Comparison of ENCODE assay signal across 8 cellular contexts in genomic region chr2:102806250-102806837, GRCh38. TPM values are rescaled to one million over a fixed set of nuclear protein-coding genes. Genes with fewer than 3 reads are reported as not detected.
DNase-seq lines count a peak whose midpoint lies in the region; ATAC-seq and TF ChIP-seq lines count a peak whose summit lies in the region.

No MANE protein-coding gene starts in this region.

- H3K4me3 Mint-ChIP-seq in CD8-positive, alpha-beta T cell, result no peak overlapping the region

- no peak for ATAC-seq in CD8-positive, alpha-beta T cell
- peak; percentile 83 for ATAC-seq in GM19035 (IDR thresholded peaks at IDR 0.05; ENCODE audit: unreplicated experiment)
- peak; percentile 86 for ATAC-seq in HG03342 (IDR thresholded peaks at IDR 0.05; ENCODE audit: unreplicated experiment)

- no peak for TF ChIP-seq POLR2A in uterus (IDR thresholded peaks at IDR 0.05)

- H3K27ac ChIP-seq in CD8-positive, alpha-beta T cell (ENCODE audit: low read depth, low read length), result no peak overlapping the region
- no peak overlapping the region for H3K27ac ChIP-seq in uterus

- peaks cover 14% of the 10 kb centered on the region for H3K4me1 ChIP-seq in CD8-positive, alpha-beta T cell (ENCODE audit: insufficient read depth, low read length)
- H3K4me1 ChIP-seq in uterus, result no peaks in the 10 kb centered on the region

- peak in 3 of 7 experiments; percentile 8 to 31 (median 12) for DNase-seq in CD8-positive, alpha-beta T cell
- DNase-seq in NCI-H526 treated with DMSO at 0.1 percent for 48 hours (lab: John Stamatoyannopoulos, UW), result peak; percentile 49
- peak; percentile 24 for DNase-seq in activated CD8-positive, alpha-beta memory T cell treated with anti-CD3 and anti-CD28 coated beads, Interleukin-2, amount 50 U/mL, for 4 hours
- DNase-seq in fibroblast of the aortic adventitia (ENCODE audit: low read depth), result peak; percentile 67
- DNase-seq in non-pigmented ciliary epithelial cell (ENCODE audit: low read depth), result peak; percentile 32
- peak; percentile 16 to 48 for DNase-seq in uterus

- peak; percentile 48 for TF ChIP-seq CTCF in CD8-positive, alpha-beta T cell (IDR thresholded peaks at IDR 0.05)
- TF ChIP-seq CTCF in fibroblast of the aortic adventitia (IDR thresholded peaks at IDR 0.05; ENCODE audit: insufficient read depth, low read length) (peak; percentile 87), uterus (IDR thresholded peaks at IDR 0.05) (peak in 3 of 4 experiments; percentile 35 to 48 (median 40))

- H3K4me1 Mint-ChIP-seq in CD8-positive, alpha-beta T cell (ENCODE audit: low read depth), result peaks cover 15% of the 10 kb centered on the region

- H3K4me3 ChIP-seq in CD8-positive, alpha-beta T cell (ENCODE audit: low read depth, low read length), result no peak overlapping the region
- H3K4me3 ChIP-seq in fibroblast of the aortic adventitia (ENCODE audit: low read depth, low read length), result no peak overlapping the region
- no peak overlapping the region for H3K4me3 ChIP-seq in uterus

- H3K36me3 ChIP-seq in CD8-positive, alpha-beta T cell (ENCODE audit: insufficient read depth, low read length), result no peaks in the 10 kb centered on the region
- H3K36me3 ChIP-seq in uterus, result no peaks in the 10 kb centered on the region

- no peaks in the 10 kb centered on the region for H3K27me3 Mint-ChIP-seq in CD8-positive, alpha-beta T cell (ENCODE audit: low read depth)

- CTCF ChIA-PET in CD8-positive, alpha-beta T cell (lab: Charles Lee), result interaction anchor here (0.6 to 2.5 kb wide), 10 partner anchors 8 to 53 kb away, joined by 3 to 11 read pairs (median 6); no protein-coding TSS in a partner anchor

- H3K9me3 ChIP-seq in CD8-positive, alpha-beta T cell (ENCODE audit: low read length), result peaks cover 10% of the 10 kb centered on the region
- no peaks in the 10 kb centered on the region for H3K9me3 ChIP-seq in uterus

- H3K36me3 Mint-ChIP-seq in CD8-positive, alpha-beta T cell, result peaks cover 27% of the 10 kb centered on the region

- H3K27me3 ChIP-seq in CD8-positive, alpha-beta T cell (ENCODE audit: insufficient read depth, low read length), result no peaks in the 10 kb centered on the region
- no peaks in the 10 kb centered on the region for H3K27me3 ChIP-seq in uterus

- peaks cover 14% of the 10 kb centered on the region for H3K9me3 Mint-ChIP-seq in CD8-positive, alpha-beta T cell

- intact Hi-C loops in CD8-positive, alpha-beta T cell (cut with DNase I, micrococcal nuclease), result loop anchor here (1.0 to 5.0 kb wide), 3 partner anchors 53 to 334 kb away; partner anchors contain the start of gene SLC9A4 (in 1 of the 2)
- intact Hi-C loops in uterus (cut with DNase I; ENCODE audit: low total_unique reads), result no loop called here

- H3K27ac Mint-ChIP-seq in CD8-positive, alpha-beta T cell, result no peak overlapping the region

- POLR2A ChIA-PET in CD8-positive, alpha-beta T cell (lab: Charles Lee), result no interaction called here

RNA-seq across cellular contexts. Expression of gene TMEM182, which starts 44.5 kb away (rescaled TPM):
- 1 to 10 TPM; 2.5 to 3.0 TPM for total RNA-seq in CD8-positive, alpha-beta T cell
- total RNA-seq in fibroblast of the aortic adventitia (ENCODE audit: low replicate concordance), result 2.1 TPM in 1 of 2 replicates, not detected in the other
- 1 to 10 TPM in 2 of 4 donors, under 1 TPM in 2; under 0.01 to 3.5 (median 0.86) TPM for total RNA-seq in uterus
